ENCODE assay signal across 10 cellular contexts in the genomic region with DNA sequence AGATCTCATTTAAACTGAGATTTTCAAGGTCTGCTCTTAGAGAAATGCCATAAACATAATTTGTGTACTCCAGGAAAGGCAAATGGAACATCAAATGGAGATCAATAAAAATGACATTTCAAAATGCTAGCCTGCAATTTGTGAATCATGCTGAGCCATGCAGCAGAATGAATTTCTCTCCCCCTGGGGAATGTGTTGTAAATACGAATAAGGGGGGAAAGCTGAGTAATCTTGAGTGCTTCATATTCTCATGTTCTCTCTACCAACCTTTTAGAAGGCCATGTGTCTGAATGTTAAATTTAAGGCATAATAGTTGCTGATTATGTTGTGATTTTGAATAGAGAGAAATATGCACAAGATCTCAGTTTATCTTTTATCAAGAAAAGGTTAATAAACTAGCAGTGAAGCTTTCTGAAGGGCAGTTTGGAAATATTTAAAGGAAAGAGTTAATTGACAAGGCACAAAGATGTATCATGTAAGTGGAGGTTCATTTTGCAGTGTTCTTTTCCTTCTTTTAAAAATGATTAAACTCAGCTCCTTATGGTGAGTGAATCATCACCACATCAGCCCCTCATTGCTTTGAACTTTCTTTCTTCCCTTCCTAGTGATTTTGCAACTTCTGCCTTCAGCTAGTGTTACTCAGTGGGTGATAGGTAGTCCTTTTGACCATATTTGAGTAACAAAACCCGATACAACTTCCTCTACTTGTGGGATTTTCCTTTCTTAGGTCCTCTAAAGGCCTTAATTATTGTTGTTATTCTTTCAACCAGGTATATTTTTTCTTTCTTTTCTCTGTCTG. TPM values are rescaled to one million over a fixed set of nuclear protein-coding genes. Genes with fewer than 3 reads are reported as not detected.
DNase-seq lines count a peak whose midpoint lies in the region; ATAC-seq and TF ChIP-seq lines count a peak whose summit lies in the region.
"Had no signal": no experiment of that assay in that cellular context is flagged by ENCODE, and none has a peak within 500 bp of the region (broad histone marks: within the 10 kb centered on the region; RNA-seq: fewer than 3 reads in every experiment).

No MANE protein-coding gene starts in this region.

- H3K9me3 ChIP-seq in left lung: no peaks in the 10 kb centered on the region

- peak overlapping the region in 1 of 2 donors; percentile 39 for H3K27ac ChIP-seq in left lung

- POLR2A ChIA-PET in activated CD4-positive, alpha-beta memory T cell treated with anti-CD3 and anti-CD28 coated beads, Interleukin-2, amount 10 ng/mL, durations not matched to agents 7 days and 5 days (lab: Charles Lee): interaction anchor here (0.9 to 2.9 kb wide), 4 partner anchors 8 to 85 kb away, joined by 3 to 16 read pairs (median 10); a partner anchor contains a TSS

- no peaks in the 10 kb centered on the region for H3K9me3 Mint-ChIP-seq in activated CD4-positive, alpha-beta memory T cell treated with anti-CD3 and anti-CD28 coated beads, Interleukin-2, amount 10 ng/mL, durations not matched to agents 7 days and 5 days
- H3K9me3 Mint-ChIP-seq: immature natural killer cell had no signal

- intact Hi-C loops in left lung (cut with DNase I): no loop called here

- H3K36me3 Mint-ChIP-seq in activated CD4-positive, alpha-beta memory T cell treated with anti-CD3 and anti-CD28 coated beads, Interleukin-2, amount 10 ng/mL, durations not matched to agents 7 days and 5 days (ENCODE audit: low read depth): peaks cover 11% of the 10 kb centered on the region

- no peaks in the 10 kb centered on the region for H3K27me3 Mint-ChIP-seq in activated CD4-positive, alpha-beta memory T cell treated with anti-CD3 and anti-CD28 coated beads, Interleukin-2, amount 10 ng/mL, durations not matched to agents 7 days and 5 days

- peaks cover 0 to 30% of the 10 kb centered on the region in 2 donors for H3K36me3 ChIP-seq in left lung

- peak; percentile 91 for DNase-seq in ELR (ENCODE audit: low read depth)
- peak; percentile 67 for DNase-seq in HS-5 (ENCODE audit: low read depth)
- DNase-seq in activated CD4-positive, alpha-beta memory T cell treated with anti-CD3 and anti-CD28 coated beads, Interleukin-2, amount 10 ng/mL, durations not matched to agents 7 days and 5 days: no peak
- no peak for DNase-seq in left lung
- DNase-seq in activated CD8-positive, alpha-beta memory T cell treated with anti-CD3 and anti-CD28 coated beads for 24 hours: no peak
- no peak for DNase-seq in NCI-H187 (lab: John Stamatoyannopoulos, UW)
- no peak for DNase-seq in superior temporal gyrus (ENCODE audit: extremely low spot score)
- DNase-seq: immature natural killer cell had no signal

- H3K4me3 Mint-ChIP-seq in activated CD4-positive, alpha-beta memory T cell treated with anti-CD3 and anti-CD28 coated beads, Interleukin-2, amount 10 ng/mL, durations not matched to agents 7 days and 5 days: no peak overlapping the region
- H3K4me3 Mint-ChIP-seq: immature natural killer cell had no signal

- ATAC-seq in left lung (peak; percentile 70), HG02642 (IDR thresholded peaks at IDR 0.05; ENCODE audit: poor library complexity, unreplicated experiment) (no peak)

- CTCF ChIA-PET in activated CD4-positive, alpha-beta memory T cell treated with anti-CD3 and anti-CD28 coated beads, Interleukin-2, amount 10 ng/mL, durations not matched to agents 7 days and 5 days (lab: Charles Lee): interaction anchor here (0.8 to 2.4 kb wide), 8 partner anchors 8 to 85 kb away, joined by 3 to 24 read pairs (median 3); a partner anchor contains a TSS

- H3K27ac Mint-ChIP-seq in activated CD4-positive, alpha-beta memory T cell treated with anti-CD3 and anti-CD28 coated beads, Interleukin-2, amount 10 ng/mL, durations not matched to agents 7 days and 5 days: peak overlapping the region; percentile 33
- H3K27ac Mint-ChIP-seq: immature natural killer cell had no signal

- TF ChIP-seq CTCF in left lung (IDR thresholded peaks at IDR 0.05): no peak

- no peak overlapping the region for H3K4me3 ChIP-seq in left lung
- H3K4me3 ChIP-seq: skin epidermis had no signal

- H3K4me1 ChIP-seq in left lung: peaks cover 0 to 6% of the 10 kb centered on the region in 2 donors

- H3K4me1 Mint-ChIP-seq in activated CD4-positive, alpha-beta memory T cell treated with anti-CD3 and anti-CD28 coated beads, Interleukin-2, amount 10 ng/mL, durations not matched to agents 7 days and 5 days: peaks cover 28% of the 10 kb centered on the region
- H3K4me1 Mint-ChIP-seq: immature natural killer cell had no signal

- no peaks in the 10 kb centered on the region for H3K27me3 ChIP-seq in left lung

RNA-seq across cellular contexts. Expression of a gene that starts 8.0 kb away (rescaled TPM):
- total RNA-seq in activated CD4-positive, alpha-beta memory T cell treated with anti-CD3 and anti-CD28 coated beads, Interleukin-2, amount 10 ng/mL, durations not matched to agents 7 days and 5 days: 1 to 10 TPM; 8.4 TPM
- total RNA-seq in left lung: 10 to 100 TPM in 1 of 2 donors, 1 to 10 TPM in 1; 8.5 to 10.1 TPM

RNA-seq across cellular contexts. Expression of a gene that starts 56.5 kb away (rescaled TPM):
- total RNA-seq in activated CD4-positive, alpha-beta memory T cell treated with anti-CD3 and anti-CD28 coated beads, Interleukin-2, amount 10 ng/mL, durations not matched to agents 7 days and 5 days: 10 to 100 TPM; 41.0 to 41.2 TPM
- total RNA-seq in left lung: 10 to 100 TPM; 23.6 to 32.7 TPM

Comparison
In these comparisons a context has a peak if more than half of its experiments do, and no peak if none do; other contexts are left out.
1. DNase-seq: peak in ELR (single experiment) and HS-5 (single experiment); none in activated CD4-positive, alpha-beta memory T cell treated with anti-CD3 and anti-CD28 coated beads, Interleukin-2, amount 10 ng/mL, durations not matched to agents 7 days and 5 days (single experiment), left lung (0 of 2), activated CD8-positive, alpha-beta memory T cell treated with anti-CD3 and anti-CD28 coated beads for 24 hours (single experiment), NCI-H187 (0 of 2) and superior temporal gyrus (single experiment).